ENCODE assay signal across 32 cellular contexts in genomic region chr7:69856991-69857390, GRCh38.
"Had no signal": no experiment of that assay in that cellular context is flagged by ENCODE, and none has a peak within 500 bp of the region (broad histone marks: within the 10 kb centered on the region; RNA-seq: fewer than 3 reads in every experiment).

No MANE protein-coding gene starts in this region.

- H2AFZ ChIP-seq: hepatocyte had no signal

- H3K36me3 ChIP-seq: adrenal gland, breast epithelium, cardiac muscle cell, colonic mucosa, esophagus squamous epithelium, gastroesophageal sphincter, heart right ventricle had no signal

- H3K27ac ChIP-seq: adrenal gland, body of pancreas, breast epithelium, cardiac muscle cell, colonic mucosa, epithelial cell of prostate, esophagus squamous epithelium, gastroesophageal sphincter, heart right ventricle, hepatocyte had no signal

- H3K4me2 ChIP-seq: hepatocyte had no signal

- H3K36me3 Mint-ChIP-seq: activated naive CD4-positive, alpha-beta T cell treated with anti-CD3 and anti-CD28 coated beads, Interleukin-2, amount 50 U/mL, for 24 hours; activated naive CD8-positive, alpha-beta T cell treated with anti-CD3 and anti-CD28 coated beads for 36 hours had no signal

- H3K4me1 ChIP-seq: body of pancreas, breast epithelium, colonic mucosa had no signal

- H3K4me3 Mint-ChIP-seq: activated CD4-positive, alpha-beta memory T cell treated with anti-CD3 and anti-CD28 coated beads, Interleukin-2, amount 10 ng/mL, durations not matched to agents 7 days and 5 days; activated CD4-positive, alpha-beta T cell treated with anti-CD3 and anti-CD28 coated beads for 36 hours; activated CD4-positive, alpha-beta T cell treated with anti-CD3 and anti-CD28 coated beads, Interleukin-2, amount 10 ng/mL, durations not matched to agents 24 days and 14 days; activated naive CD4-positive, alpha-beta T cell treated with anti-CD3 and anti-CD28 coated beads for 36 hours; activated naive CD4-positive, alpha-beta T cell treated with anti-CD3 and anti-CD28 coated beads, Interleukin-2, amount 50 U/mL, for 24 hours; activated naive CD8-positive, alpha-beta T cell treated with anti-CD3 and anti-CD28 coated beads for 36 hours; activated naive CD8-positive, alpha-beta T cell treated with anti-CD3 and anti-CD28 coated beads, Interleukin-2, amount 50 U/mL, for 24 hours; activated T-helper 1 cell treated with anti-CD3 and anti-CD28 coated beads, Interleukin-12 subunit alpha, Interleukin-12 subunit beta, Interleukin-2, Interleukin-4 antibody, amounts not matched to agents 30 ng/mL and 10 ng/mL and 1 ng/mL, durations not matched to agents 14 hours and 24 hours and 36 hours had no signal

- H3K27me3 ChIP-seq: adrenal gland, body of pancreas, breast epithelium, cardiac muscle cell, colonic mucosa, esophagus squamous epithelium, gastroesophageal sphincter, heart right ventricle, hepatocyte had no signal

- H3K9me3 ChIP-seq: adrenal gland, body of pancreas, breast epithelium, colonic mucosa, esophagus squamous epithelium, gastroesophageal sphincter, heart right ventricle had no signal

- H3K4me1 Mint-ChIP-seq: activated CD4-positive, alpha-beta memory T cell treated with anti-CD3 and anti-CD28 coated beads, Interleukin-2, amount 10 ng/mL, durations not matched to agents 7 days and 5 days; activated CD4-positive, alpha-beta T cell treated with anti-CD3 and anti-CD28 coated beads for 36 hours; activated CD4-positive, alpha-beta T cell treated with anti-CD3 and anti-CD28 coated beads, Interleukin-2, amount 10 ng/mL, durations not matched to agents 24 days and 14 days; activated naive CD4-positive, alpha-beta T cell treated with anti-CD3 and anti-CD28 coated beads, Interleukin-2, amount 50 U/mL, for 24 hours; activated naive CD8-positive, alpha-beta T cell treated with anti-CD3 and anti-CD28 coated beads for 36 hours; activated naive CD8-positive, alpha-beta T cell treated with anti-CD3 and anti-CD28 coated beads, Interleukin-2, amount 50 U/mL, for 24 hours had no signal

- DNase-seq: activated CD4-positive, alpha-beta memory T cell treated with anti-CD3 and anti-CD28 coated beads, Interleukin-2, amount 10 ng/mL, durations not matched to agents 7 days and 5 days; activated CD4-positive, alpha-beta T cell treated with anti-CD3 and anti-CD28 coated beads for 36 hours; activated CD4-positive, alpha-beta T cell treated with anti-CD3 and anti-CD28 coated beads, Interleukin-2, amount 10 ng/mL, durations not matched to agents 24 days and 14 days; activated CD4-positive, CD25-positive, alpha-beta regulatory T cell; activated CD4-positive, CD25-positive, alpha-beta regulatory T cell treated with anti-CD3 and anti-CD28 coated beads, Interleukin-2, amount 50 U/mL, for 72 hours; activated CD8-positive, alpha-beta memory T cell treated with anti-CD3 and anti-CD28 coated beads for 24 hours; activated effector memory CD4-positive, alpha-beta T cell treated with anti-CD3 and anti-CD28 coated beads, Interleukin-2, amount 50 U/mL, for 16 hours; activated naive CD4-positive, alpha-beta T cell treated with anti-CD3 and anti-CD28 coated beads for 36 hours; activated naive CD8-positive, alpha-beta T cell treated with anti-CD3 and anti-CD28 coated beads for 36 hours; activated naive CD8-positive, alpha-beta T cell treated with anti-CD3 and anti-CD28 coated beads, Interleukin-2, amount 50 U/mL, for 24 hours; activated T-cell treated with anti-CD3 and anti-CD28 coated beads, Interleukin-2, amount 50 U/mL, for 1 hour; activated T-cell treated with anti-CD3 and anti-CD28 coated beads, Interleukin-2, amount 50 U/mL, for 48 hours; adrenal gland; amygdala; aorta; body of pancreas; central memory CD4-positive, alpha-beta T cell; cerebellar nuclear complex; colonic mucosa; effector CD8-positive, alpha-beta T cell; esophagus squamous epithelium; foreskin melanocyte; heart right ventricle; T-helper 2 cell had no signal

- H3K4me3 ChIP-seq: adrenal gland, body of pancreas, breast epithelium, cardiac muscle cell, colonic mucosa, esophagus squamous epithelium, gastroesophageal sphincter, heart right ventricle, hepatocyte had no signal

- H3K27ac Mint-ChIP-seq: activated CD4-positive, alpha-beta memory T cell treated with anti-CD3 and anti-CD28 coated beads, Interleukin-2, amount 10 ng/mL, durations not matched to agents 7 days and 5 days; activated CD4-positive, alpha-beta T cell treated with anti-CD3 and anti-CD28 coated beads for 36 hours; activated CD4-positive, alpha-beta T cell treated with anti-CD3 and anti-CD28 coated beads, Interleukin-2, amount 10 ng/mL, durations not matched to agents 24 days and 14 days; activated naive CD4-positive, alpha-beta T cell treated with anti-CD3 and anti-CD28 coated beads for 36 hours; activated naive CD4-positive, alpha-beta T cell treated with anti-CD3 and anti-CD28 coated beads, Interleukin-2, amount 50 U/mL, for 24 hours; activated naive CD8-positive, alpha-beta T cell treated with anti-CD3 and anti-CD28 coated beads for 36 hours; activated naive CD8-positive, alpha-beta T cell treated with anti-CD3 and anti-CD28 coated beads, Interleukin-2, amount 50 U/mL, for 24 hours; activated T-helper 1 cell treated with anti-CD3 and anti-CD28 coated beads, Interleukin-12 subunit alpha, Interleukin-12 subunit beta, Interleukin-2, Interleukin-4 antibody, amounts not matched to agents 30 ng/mL and 10 ng/mL and 1 ng/mL, durations not matched to agents 14 hours and 24 hours and 36 hours; activated T-helper 2 cell treated with anti-CD3 and anti-CD28 coated beads, Interferon-gamma antibody, Interleukin-2, Interleukin-4, amounts not matched to agents 10 μg/mL and 5 μg/mL and 100 μg/mL, durations not matched to agents 14 hours and 24 hours and 36 hours had no signal

- H3K27me3 Mint-ChIP-seq: activated CD4-positive, alpha-beta memory T cell treated with anti-CD3 and anti-CD28 coated beads, Interleukin-2, amount 10 ng/mL, durations not matched to agents 7 days and 5 days had no signal

- H3K9me3 Mint-ChIP-seq: activated CD4-positive, alpha-beta memory T cell treated with anti-CD3 and anti-CD28 coated beads, Interleukin-2, amount 10 ng/mL, durations not matched to agents 7 days and 5 days; activated CD4-positive, alpha-beta T cell treated with anti-CD3 and anti-CD28 coated beads, Interleukin-2, amount 10 ng/mL, durations not matched to agents 24 days and 14 days; activated naive CD4-positive, alpha-beta T cell treated with anti-CD3 and anti-CD28 coated beads for 36 hours; activated naive CD8-positive, alpha-beta T cell treated with anti-CD3 and anti-CD28 coated beads for 36 hours; activated naive CD8-positive, alpha-beta T cell treated with anti-CD3 and anti-CD28 coated beads, Interleukin-2, amount 50 U/mL, for 24 hours; activated T-helper 1 cell treated with anti-CD3 and anti-CD28 coated beads, Interleukin-12 subunit alpha, Interleukin-12 subunit beta, Interleukin-2, Interleukin-4 antibody, amounts not matched to agents 30 ng/mL and 10 ng/mL and 1 ng/mL, durations not matched to agents 14 hours and 24 hours and 36 hours; activated T-helper 2 cell treated with anti-CD3 and anti-CD28 coated beads, Interferon-gamma antibody, Interleukin-2, Interleukin-4, amounts not matched to agents 10 μg/mL and 5 μg/mL and 100 μg/mL, durations not matched to agents 14 hours and 24 hours and 36 hours had no signal
